ENCODE assay signal across 8 cellular contexts in genomic region chr11:102546427-102546826, GRCh38. TPM values are rescaled to one million over a fixed set of nuclear protein-coding genes. Genes with fewer than 3 reads are reported as not detected.
DNase-seq lines count a peak whose midpoint lies in the region; ATAC-seq and TF ChIP-seq lines count a peak whose summit lies in the region.
"Had no signal": no experiment of that assay in that cellular context is flagged by ENCODE, and none has a peak within 500 bp of the region (broad histone marks: within the 10 kb centered on the region; RNA-seq: fewer than 3 reads in every experiment).

No MANE protein-coding gene starts in this region.

- H3K27ac ChIP-seq in HCT116 (ENCODE audit: low read depth, low read length) (no peak overlapping the region), SJCRH30 (no peak overlapping the region)
- H3K27ac ChIP-seq in naive thymus-derived CD4-positive, alpha-beta T cell (ENCODE audit: low read depth, low read length): no peak overlapping the region
- H3K27ac ChIP-seq: WERI-Rb-1 had no signal

- no peak overlapping the region for H3K4me2 ChIP-seq in HCT116 (ENCODE audit: low read length)

- no peak overlapping the region for H3K27ac Mint-ChIP-seq in naive thymus-derived CD4-positive, alpha-beta T cell

- H3K9me3 Mint-ChIP-seq in naive thymus-derived CD4-positive, alpha-beta T cell: no peaks in the 10 kb centered on the region

- no TSS peak for BruUV-seq in HCT116 (replicated peaks; lab: Mats Ljungman, UMichigan)

- no peaks in the 10 kb centered on the region for H3K9me3 ChIP-seq in HCT116 (ENCODE audit: control insufficient read depth in 1 of 2, insufficient read depth in 1 of 2, low read depth in 1 of 2, low read length in 2 of 2)
- no peaks in the 10 kb centered on the region for H3K9me3 ChIP-seq in naive thymus-derived CD4-positive, alpha-beta T cell (ENCODE audit: control insufficient read depth in 2 of 3, low read length in 3 of 3)
- no peaks in the 10 kb centered on the region for H3K9me3 ChIP-seq in SJCRH30 (replicated peaks)

- no peak for TF ChIP-seq CTCF in HCT116 (IDR thresholded peaks at IDR 0.05 in 2 of 3, conservative IDR thresholded peaks at IDR 0.05 in 1 of 3; ENCODE audit: borderline replicate concordance in 1 of 3, insufficient read depth in 1 of 3, low read depth in 2 of 3, low read length in 2 of 3)

- DNase-seq in HCT116 (ENCODE audit: low read depth, low spot score) (no peak), NCI-H1694 treated with DMSO at 0.1 percent for 48 hours (lab: John Stamatoyannopoulos, UW) (no peak), SJCRH30 (no peak), SIG-M5 (lab: John Stamatoyannopoulos, UW) (no peak)
- no peak for DNase-seq in naive thymus-derived CD4-positive, alpha-beta T cell
- DNase-seq: WERI-Rb-1 had no signal

- RAD21 ChIA-PET in HCT116 (lab: Charles Lee; ENCODE audit: low non-redundant PET in 1 of 2, low total read pairs in 2 of 2, uncharacterized antibody in 2 of 2, unreplicated experiment in 2 of 2): interaction anchor here in 1 of 2 experiments (1.0 kb wide), 1 partner anchor 67 kb away, joined by 3 read pairs; no protein-coding TSS in a partner anchor

- no peak for TF ChIP-seq RAD21 in HCT116 (IDR thresholded peaks at IDR 0.05; ENCODE audit: low read depth)

- H3K4me3 Mint-ChIP-seq in naive thymus-derived CD4-positive, alpha-beta T cell: no peak overlapping the region

- TF ChIP-seq POLR2A in HCT116 (IDR thresholded peaks at IDR 0.05; ENCODE audit: borderline replicate concordance, extremely low read depth, insufficient read depth, insufficient read length): no peak

- peaks cover 6 to 31% of the 10 kb centered on the region in 2 experiments; a peak in 3 of 4 replicates for H3K4me1 ChIP-seq in HCT116 (ENCODE audit: control insufficient read depth in 1 of 2, insufficient read depth in 2 of 2, low read length in 2 of 2)
- H3K4me1 ChIP-seq in naive thymus-derived CD4-positive, alpha-beta T cell (ENCODE audit: control insufficient read depth in 2 of 2, insufficient read depth in 2 of 2, low read length in 2 of 2): no peaks in the 10 kb centered on the region
- no peaks in the 10 kb centered on the region for H3K4me1 ChIP-seq in SJCRH30

- H4K20me1 ChIP-seq in HCT116 (ENCODE audit: insufficient read depth): no peaks in the 10 kb centered on the region

- H3K36me3 ChIP-seq in HCT116 (ENCODE audit: control insufficient read depth in 1 of 2, insufficient read depth in 2 of 2, low read length in 2 of 2): no peaks in the 10 kb centered on the region
- no peaks in the 10 kb centered on the region for H3K36me3 ChIP-seq in naive thymus-derived CD4-positive, alpha-beta T cell (ENCODE audit: control insufficient read depth in 2 of 3, insufficient read depth in 3 of 3, low read length in 3 of 3)
- no peaks in the 10 kb centered on the region for H3K36me3 ChIP-seq in SJCRH30
- H3K36me3 ChIP-seq: WERI-Rb-1 had no signal

- CTCF ChIA-PET in HCT116 (lab: Charles Lee): interaction anchor here (1.0 kb wide), 1 partner anchor 180 kb away, joined by 3 read pairs; no protein-coding TSS in a partner anchor
- CTCF ChIA-PET in naive thymus-derived CD4-positive, alpha-beta T cell (lab: Charles Lee): no interaction called here

- no peaks in the 10 kb centered on the region for H3K27me3 ChIP-seq in HCT116 (ENCODE audit: insufficient read depth, low read length)
- no peaks in the 10 kb centered on the region for H3K27me3 ChIP-seq in naive thymus-derived CD4-positive, alpha-beta T cell (ENCODE audit: control insufficient read depth in 2 of 2, insufficient read depth in 2 of 2, low read length in 2 of 2)
- no peaks in the 10 kb centered on the region for H3K27me3 ChIP-seq in SJCRH30

- no peak overlapping the region for H3K9ac ChIP-seq in HCT116 (ENCODE audit: low read length)

- no peaks in the 10 kb centered on the region for H3K9me2 ChIP-seq in HCT116 (ENCODE audit: insufficient read depth)

- ATAC-seq in GM18907 (IDR thresholded peaks at IDR 0.05; ENCODE audit: unreplicated experiment) (peak; percentile 65), HCT116 (no peak), HG03520 (IDR thresholded peaks at IDR 0.05; ENCODE audit: unreplicated experiment) (peak; percentile 54)
- peak; percentile 49 for ATAC-seq in naive thymus-derived CD4-positive, alpha-beta T cell

- peaks cover 0 to 6% (median 0%) of the 10 kb centered on the region in 5 donors for H3K27me3 Mint-ChIP-seq in naive thymus-derived CD4-positive, alpha-beta T cell

- peak overlapping the region; percentile 20 for H2AFZ ChIP-seq in HCT116 (ENCODE audit: low read depth, low read length, poor library complexity, severe bottlenecking)

- no peaks in the 10 kb centered on the region for H3K79me2 ChIP-seq in HCT116 (ENCODE audit: insufficient read depth, low read length)

- peaks cover 0 to 1% (median 0%) of the 10 kb centered on the region in 5 donors for H3K36me3 Mint-ChIP-seq in naive thymus-derived CD4-positive, alpha-beta T cell

- intact Hi-C loops in HCT116 (cut with micrococcal nuclease): no loop called here
- intact Hi-C loops in naive thymus-derived CD4-positive, alpha-beta T cell (cut with micrococcal nuclease): no loop called here

- peaks cover 0 to 5% (median 0%) of the 10 kb centered on the region in 7 donors for H3K4me1 Mint-ChIP-seq in naive thymus-derived CD4-positive, alpha-beta T cell

- H3K4me3 ChIP-seq in HCT116 (replicated peaks in 1 of 2; ENCODE audit: low read depth in 1 of 2, low read length in 2 of 2) (no peak overlapping the region), SJCRH30 (no peak overlapping the region)
- no peak overlapping the region for H3K4me3 ChIP-seq in naive thymus-derived CD4-positive, alpha-beta T cell (ENCODE audit: low read length)

- POLR2A ChIA-PET in HCT116 (lab: Charles Lee): no interaction called here
- POLR2A ChIA-PET in naive thymus-derived CD4-positive, alpha-beta T cell (lab: Charles Lee): no interaction called here

TF ChIP-seq in HCT116, 20 proteins besides CTCF, POLR2A, EP300 and RAD21:
- no peak for TF ChIP-seq SRF (IDR thresholded peaks at IDR 0.05; ENCODE audit: low read depth)
- TF ChIP-seq CBX3 (IDR thresholded peaks at IDR 0.05; ENCODE audit: low read depth): no peak
- no peak for TF ChIP-seq ZBTB33 (IDR thresholded peaks at IDR 0.05; ENCODE audit: extremely low read depth, insufficient replicate concordance, low read length)
- no peak for TF ChIP-seq TCF7L2 (IDR thresholded peaks at IDR 0.05; ENCODE audit: borderline replicate concordance, extremely low read depth, insufficient read depth, insufficient read length)
- TF ChIP-seq ZFX (IDR thresholded peaks at IDR 0.05): no peak
- no peak for TF ChIP-seq REST (IDR thresholded peaks at IDR 0.05; ENCODE audit: low read depth)
- no peak for TF ChIP-seq POLR2AphosphoS5 (IDR thresholded peaks at IDR 0.05; ENCODE audit: low read depth, low read length)

RNA-seq across cellular contexts. Expression of gene MMP7, which starts 15.9 kb away (rescaled TPM):
- 0.61 TPM for total RNA-seq in HCT116 (2021; ENCODE audit: unreplicated experiment)
- polyA plus RNA-seq in HCT116 (2012): 0.39 and 1.0 TPM in 2 replicates
- total RNA-seq in naive thymus-derived CD4-positive, alpha-beta T cell: not detected
- not detected for polyA plus RNA-seq in naive thymus-derived CD4-positive, alpha-beta T cell
- total RNA-seq in SJCRH30 (2014; rRNA removed; shearing (Covaris generic)): not detected in 2 replicates
